Comparison of ENCODE assay signal across 10 cellular contexts in genomic region chr5:134451618-134452505, GRCh38. TPM values are rescaled to one million over a fixed set of nuclear protein-coding genes. Genes with fewer than 3 reads are reported as not detected.
DNase-seq lines count a peak whose midpoint lies in the region; ATAC-seq and TF ChIP-seq lines count a peak whose summit lies in the region.
"Had no signal": no experiment of that assay in that cellular context is flagged by ENCODE, and none has a peak within 500 bp of the region (broad histone marks: within the 10 kb centered on the region; RNA-seq: fewer than 3 reads in every experiment).

No MANE protein-coding gene starts in this region.

- POLR2A ChIA-PET in naive thymus-derived CD4-positive, alpha-beta T cell (lab: Charles Lee) = no interaction called here

- no peaks in the 10 kb centered on the region for H3K36me3 Mint-ChIP-seq in naive thymus-derived CD4-positive, alpha-beta T cell

- no peak for TF ChIP-seq CTCF in astrocyte of the cerebellum (IDR thresholded peaks at IDR 0.05; ENCODE audit: low read depth, low read length, missing control alignments)
- TF ChIP-seq CTCF in vagina (IDR thresholded peaks at IDR 0.05) = no peak

- no peaks in the 10 kb centered on the region for H3K36me3 ChIP-seq in vagina
- H3K36me3 ChIP-seq in naive thymus-derived CD4-positive, alpha-beta T cell (ENCODE audit: control insufficient read depth in 2 of 3, insufficient read depth in 3 of 3, low read length in 3 of 3) = no peaks in the 10 kb centered on the region

- no peak overlapping the region for H3K4me3 ChIP-seq in astrocyte of the cerebellum (ENCODE audit: low read depth, low read length)
- no peak overlapping the region for H3K4me3 ChIP-seq in vagina
- H3K4me3 ChIP-seq in naive thymus-derived CD4-positive, alpha-beta T cell (ENCODE audit: low read length) = no peak overlapping the region

- H3K9me3 ChIP-seq in vagina = no peaks in the 10 kb centered on the region
- H3K9me3 ChIP-seq in naive thymus-derived CD4-positive, alpha-beta T cell (ENCODE audit: control insufficient read depth in 2 of 3, low read length in 3 of 3) = no peaks in the 10 kb centered on the region

- no peak overlapping the region for H3K4me3 Mint-ChIP-seq in naive thymus-derived CD4-positive, alpha-beta T cell

- intact Hi-C loops in vagina (cut with DNase I) = no loop called here
- intact Hi-C loops in naive thymus-derived CD4-positive, alpha-beta T cell (cut with micrococcal nuclease) = no loop called here

- H3K27me3 Mint-ChIP-seq in naive thymus-derived CD4-positive, alpha-beta T cell = peaks cover 0 to 5% (median 0%) of the 10 kb centered on the region in 5 donors

- H3K27me3 ChIP-seq in vagina = no peaks in the 10 kb centered on the region
- H3K27me3 ChIP-seq in naive thymus-derived CD4-positive, alpha-beta T cell (ENCODE audit: control insufficient read depth in 2 of 2, insufficient read depth in 2 of 2, low read length in 2 of 2) = no peaks in the 10 kb centered on the region

- H3K27ac ChIP-seq in vagina = no peak overlapping the region
- H3K27ac ChIP-seq in naive thymus-derived CD4-positive, alpha-beta T cell (ENCODE audit: low read depth, low read length) = no peak overlapping the region

- no peak for ATAC-seq in HG02571 (IDR thresholded peaks at IDR 0.05; ENCODE audit: unreplicated experiment)
- ATAC-seq in HG02970 (IDR thresholded peaks at IDR 0.05; ENCODE audit: low FRiP score, unreplicated experiment) = no peak
- ATAC-seq in naive thymus-derived CD4-positive, alpha-beta T cell = no peak

- CTCF ChIA-PET in naive thymus-derived CD4-positive, alpha-beta T cell (lab: Charles Lee) = no interaction called here

- TF ChIP-seq POLR2A in vagina (IDR thresholded peaks at IDR 0.05) = no peak

- no peaks in the 10 kb centered on the region for H3K4me1 ChIP-seq in vagina
- H3K4me1 ChIP-seq in naive thymus-derived CD4-positive, alpha-beta T cell (ENCODE audit: control insufficient read depth in 2 of 2, insufficient read depth in 2 of 2, low read length in 2 of 2) = no peaks in the 10 kb centered on the region

- in situ Hi-C loops in astrocyte of the cerebellum (cut with HindIII; ENCODE audit: low sequenced_read_pairs) = no loop called here

- H3K27ac Mint-ChIP-seq in naive thymus-derived CD4-positive, alpha-beta T cell = no peak overlapping the region

- DNase-seq in HS-5 (ENCODE audit: low read depth) (peak; percentile 51), astrocyte of the cerebellum (ENCODE audit: low read depth) (peak; percentile 66), iPS-NIHi7 (ENCODE audit: extremely low spot score) (peak; percentile 42), stromal cell of bone marrow (ENCODE audit: low read depth) (peak; percentile 73), vagina (ENCODE audit: extremely low spot score in 2 of 2) (no peak)
- no peak for DNase-seq in naive thymus-derived CD4-positive, alpha-beta T cell
- DNase-seq: activated effector memory CD4-positive, alpha-beta T cell treated with Interleukin-2 at 50 U/mL for 16 hours; SHP77 treated with DMSO at 0.1 percent for 48 hours had no signal

- peaks cover 0 to 1% (median 0%) of the 10 kb centered on the region in 11 donors for H3K9me3 Mint-ChIP-seq in naive thymus-derived CD4-positive, alpha-beta T cell

- peaks cover 0 to 7% (median 0%) of the 10 kb centered on the region in 7 donors for H3K4me1 Mint-ChIP-seq in naive thymus-derived CD4-positive, alpha-beta T cell

RNA-seq across cellular contexts. Expression of gene CDKN2AIPNL, which starts 40.2 kb away (rescaled TPM):
- total RNA-seq in vagina = 18.4 TPM
- 10 to 100 TPM; 11.5 to 20.8 (median 16.8) TPM for total RNA-seq in naive thymus-derived CD4-positive, alpha-beta T cell
- polyA plus RNA-seq in naive thymus-derived CD4-positive, alpha-beta T cell = 10 to 100 TPM; 25.8 to 29.1 TPM

Comparison
In these comparisons a context has a peak if more than half of its experiments do, and no peak if none do; other contexts are left out.
1. DNase-seq: peak in HS-5 (single experiment), astrocyte of the cerebellum (single experiment), iPS-NIHi7 (single experiment) and stromal cell of bone marrow (single experiment); none in vagina (0 of 2) and naive thymus-derived CD4-positive, alpha-beta T cell (0 of 9).